In genomic region chr6:46115634-46116033, GRCh38 we compare ENCODE assay signal across 31 cellular contexts. TPM values are rescaled to one million over a fixed set of nuclear protein-coding genes. Genes with fewer than 3 reads are reported as not detected.
"Had no signal": no experiment of that assay in that cellular context is flagged by ENCODE, and none has a peak within 500 bp of the region (broad histone marks: within the 10 kb centered on the region; RNA-seq: fewer than 3 reads in every experiment).

No MANE protein-coding gene starts in this region.

- DNase-seq: Kasumi-1, MG63, MM.1S, NCI-H1048, NCI-H1092, NCI-H1092 treated with DMSO at 0.1 percent for 48 hours, NCI-H1105, NCI-H1105 treated with DMSO at 0.1 percent for 48 hours, NCI-H1417 treated with DMSO at 0.1 percent for 48 hours, NCI-H1436, NCI-H1436 treated with DMSO at 0.1 percent for 48 hours, NCI-H146, NCI-H1694, NCI-H1694 treated with DMSO at 0.1 percent for 48 hours, NCI-H187, NCI-H187 treated with DMSO at 0.1 percent for 48 hours, NCI-H1930, NCI-H2029, NCI-H2029 treated with DMSO at 0.1 percent for 48 hours, NCI-H2081, NCI-H2081 treated with DMSO at 0.1 percent for 48 hours, NCI-H2107, NCI-H2171, NCI-H2171 treated with DMSO at 0.1 percent for 48 hours, NCI-H2227 treated with DMSO at 0.1 percent for 48 hours, NCI-H226, NCI-H345, NCI-H446, NCI-H446 treated with DMSO at 0.1 percent for 48 hours, NCI-H510A had no signal

RNA-seq across cellular contexts. Expression of gene ENPP5, which starts 55.1 kb away (rescaled TPM):
- total RNA-seq: NCI-H460 had no signal
